In genomic region chr18:40553029-40553428, GRCh38 we compare ENCODE assay signal across 20 cellular contexts.
DNase-seq lines count a peak whose midpoint lies in the region; ATAC-seq, FAIRE-seq and TF ChIP-seq lines count a peak whose summit lies in the region.
"Had no signal": no experiment of that assay in that cellular context is flagged by ENCODE, and none has a peak within 500 bp of the region (broad histone marks: within the 10 kb centered on the region; RNA-seq: fewer than 3 reads in every experiment).

No MANE protein-coding gene starts in this region.

- H3K14ac ChIP-seq in H1 (ENCODE audit: insufficient read length) = no peak overlapping the region

- no peaks in the 10 kb centered on the region for H4K20me1 ChIP-seq in H1 (replicated peaks in 1 of 2; ENCODE audit: control insufficient read depth in 1 of 2, insufficient read depth in 2 of 2, low read length in 2 of 2)

- POLR2A ChIA-PET in H1 (lab: Charles Lee; ENCODE audit: partially characterized antibody) = no interaction called here

- no peak overlapping the region for H2BK20ac ChIP-seq in H1 (ENCODE audit: low read length)

- TF ChIP-seq POLR2A in H1 (IDR thresholded peaks at IDR 0.05; ENCODE audit: control extremely low read depth in 1 of 2, low read depth in 2 of 2, low read length in 2 of 2) (no peak), Peyer's patch (IDR thresholded peaks at IDR 0.05) (no peak)

- TF ChIP-seq RAD21 in H1 (IDR thresholded peaks at IDR 0.05 in 1 of 2, conservative IDR thresholded peaks at IDR 0.05 in 1 of 2; ENCODE audit: low read depth in 2 of 2, low read length in 2 of 2) = no peak

- no peak overlapping the region for H2BK5ac ChIP-seq in H1 (ENCODE audit: low read depth, low read length)

- H3K27ac ChIP-seq in RWPE2 (ENCODE audit: poor library complexity, severe bottlenecking) (no peak overlapping the region), H1 (ENCODE audit: low read depth, low read length) (no peak overlapping the region), left ventricle myocardium inferior (replicated peaks) (no peak overlapping the region), Peyer's patch (no peak overlapping the region)
- H3K27ac ChIP-seq: KMS-11 had no signal

- H3K4me1 ChIP-seq in RWPE2 (ENCODE audit: insufficient read depth, poor library complexity, severe bottlenecking) = peaks cover 7% of the 10 kb centered on the region
- H3K4me1 ChIP-seq in H1 (replicated peaks in 1 of 4; ENCODE audit: control insufficient read depth in 3 of 4, insufficient read depth in 4 of 4, low read length in 3 of 4) = no peaks in the 10 kb centered on the region
- no peaks in the 10 kb centered on the region for H3K4me1 ChIP-seq in neuron (ENCODE audit: insufficient read depth, low read length)
- H3K4me1 ChIP-seq in left ventricle myocardium inferior = no peaks in the 10 kb centered on the region
- no peaks in the 10 kb centered on the region for H3K4me1 ChIP-seq in Peyer's patch

- H4K5ac ChIP-seq in H1 (ENCODE audit: insufficient read length, low read depth, low read length) = no peak overlapping the region

- no peak overlapping the region for H3K9ac ChIP-seq in H1 (replicated peaks in 1 of 4; ENCODE audit: extremely low read depth in 1 of 4, low read depth in 3 of 4, low read length in 3 of 4)
- H3K9ac ChIP-seq: KMS-11 had no signal

- H2AFZ ChIP-seq in H1 (ENCODE audit: low read length) (peak overlapping the region; percentile 34; the same call in 1 of the 2 replicates), neuron (ENCODE audit: low read depth, low read length) (peak overlapping the region; percentile 45)

- H3K9me3 ChIP-seq in RWPE2 (ENCODE audit: severe bottlenecking) = no peaks in the 10 kb centered on the region
- H3K9me3 ChIP-seq in H1 (ENCODE audit: insufficient read depth in 2 of 2, low read depth in 1 of 2, low read length in 1 of 2) = no peaks in the 10 kb centered on the region
- no peaks in the 10 kb centered on the region for H3K9me3 ChIP-seq in neuron (ENCODE audit: low read length)
- H3K9me3 ChIP-seq in left ventricle myocardium inferior (replicated peaks) = no peaks in the 10 kb centered on the region
- no peaks in the 10 kb centered on the region for H3K9me3 ChIP-seq in Peyer's patch

- FAIRE-seq in H1 (lab: Jason Lieb, UNC) = no peak

- H3K18ac ChIP-seq in H1 (ENCODE audit: extremely low read depth, low read length) = no peak overlapping the region

- TF ChIP-seq EP300 in H1 (IDR thresholded peaks at IDR 0.05; ENCODE audit: borderline replicate concordance in 1 of 2, low read depth in 2 of 2, low read length in 2 of 2) = no peak

- H2BK120ac ChIP-seq in H1 (replicated peaks; ENCODE audit: low read depth, low read length) = no peak overlapping the region

- no peak overlapping the region for H4K91ac ChIP-seq in H1 (replicated peaks; ENCODE audit: insufficient read length, low read length)

- no peak overlapping the region for H4K8ac ChIP-seq in H1 (ENCODE audit: extremely low read depth, insufficient read depth, low read length)

- no peaks in the 10 kb centered on the region for H3K23me2 ChIP-seq in H1 (ENCODE audit: low read depth, low read length)

- TF ChIP-seq CTCF in RWPE2 (IDR thresholded peaks at IDR 0.05; ENCODE audit: poor library complexity, severe bottlenecking) (no peak), H1 (IDR thresholded peaks at IDR 0.05; ENCODE audit: control extremely low read depth in 1 of 3, insufficient read depth in 1 of 3, low read depth in 1 of 3, low read length in 3 of 3) (no peak), left ventricle myocardium inferior (IDR thresholded peaks at IDR 0.05; ENCODE audit: borderline replicate concordance) (no peak), Peyer's patch (IDR thresholded peaks at IDR 0.05) (no peak)

- no peaks in the 10 kb centered on the region for H3K36me3 ChIP-seq in RWPE2 (ENCODE audit: low read depth)
- H3K36me3 ChIP-seq in H1 (ENCODE audit: control insufficient read depth in 2 of 4, insufficient read depth in 4 of 4, low read length in 3 of 4) = no peaks in the 10 kb centered on the region
- H3K36me3 ChIP-seq in neuron (ENCODE audit: insufficient read depth, low read length) = no peaks in the 10 kb centered on the region
- no peaks in the 10 kb centered on the region for H3K36me3 ChIP-seq in left ventricle myocardium inferior
- H3K36me3 ChIP-seq in Peyer's patch = no peaks in the 10 kb centered on the region

- no peak overlapping the region for H2BK12ac ChIP-seq in H1 (ENCODE audit: low read depth, low read length)

- no peak overlapping the region for H3K4me3 ChIP-seq in RWPE2 (ENCODE audit: severe bottlenecking)
- H3K4me3 ChIP-seq in H1 (ENCODE audit: extremely low read depth in 1 of 4, insufficient read depth in 2 of 4, low read depth in 3 of 4, low read length in 4 of 4) = no peak overlapping the region
- no peak overlapping the region for H3K4me3 ChIP-seq in neuron (ENCODE audit: low read length)
- H3K4me3 ChIP-seq in left ventricle myocardium inferior = no peak overlapping the region
- H3K4me3 ChIP-seq in Peyer's patch = no peak overlapping the region

- H3K27me3 ChIP-seq in RWPE2 (ENCODE audit: insufficient read depth, poor library complexity, severe bottlenecking) (no peaks in the 10 kb centered on the region), H1 (replicated peaks in 1 of 4; ENCODE audit: control insufficient read depth in 3 of 4, extremely low read depth in 1 of 4, insufficient read depth in 3 of 4, low read length in 3 of 4) (no peaks in the 10 kb centered on the region), neuron (ENCODE audit: insufficient read depth, low read length) (no peaks in the 10 kb centered on the region), left ventricle myocardium inferior (ENCODE audit: low read depth) (no peaks in the 10 kb centered on the region), Peyer's patch (no peaks in the 10 kb centered on the region)

- no peak overlapping the region for H2BK15ac ChIP-seq in H1 (ENCODE audit: low read length)

- H3K4ac ChIP-seq in H1 (replicated peaks; ENCODE audit: insufficient read length, low read depth, low read length) = no peak overlapping the region

- intact Hi-C loops in left ventricle myocardium inferior (cut with micrococcal nuclease) = no loop called here

- CTCF ChIA-PET in H1 (lab: Charles Lee; ENCODE audit: partially characterized antibody) = no interaction called here

- no peaks in the 10 kb centered on the region for H3K79me1 ChIP-seq in H1 (ENCODE audit: low read depth, low read length)

- H3K79me2 ChIP-seq in H1 (ENCODE audit: control insufficient read depth in 1 of 2, insufficient read depth in 2 of 2, low read length in 2 of 2) = no peaks in the 10 kb centered on the region

- no peak overlapping the region for H3K4me2 ChIP-seq in H1 (ENCODE audit: insufficient read depth in 1 of 2, low read depth in 2 of 2, low read length in 2 of 2)
- H3K4me2 ChIP-seq: KMS-11 had no signal

- DNase-seq in HPDE6-E6E7 (ENCODE audit: extremely low spot score) (peak; percentile 3), RWPE2 (ENCODE audit: low spot score) (no peak), H1 (ENCODE audit: low read depth in 1 of 2, low spot score in 2 of 2) (no peak), left ventricle myocardium inferior (no peak), Peyer's patch (no peak)
- DNase-seq: ACHN; C1 segment of cervical spinal cord; CD8-positive, alpha-beta memory T cell; DMS79; H7; HFFc6; NCI-H1105; NCI-H2081 treated with DMSO at 0.1 percent for 48 hours; NCI-H345; NCI-H524 treated with DMSO at 0.1 percent for 48 hours; RPMI8226; SIG-M5 had no signal

- peak; percentile 42; the same call in 2 of the 3 replicates for ATAC-seq in RWPE2 (ENCODE audit: low read depth)
- ATAC-seq in GM18511 (IDR thresholded peaks at IDR 0.05; ENCODE audit: unreplicated experiment) = no peak

- no peak overlapping the region for H2AK5ac ChIP-seq in H1 (ENCODE audit: low read depth, low read length)

- H3K23ac ChIP-seq in H1 (ENCODE audit: insufficient read length) = no peak overlapping the region

- H3K56ac ChIP-seq in H1 (replicated peaks; ENCODE audit: insufficient read length, low read depth, low read length) = no peak overlapping the region

TF ChIP-seq in H1, 55 proteins besides CTCF, POLR2A, EP300 and RAD21:
- no peak for TF ChIP-seq ATF2 (IDR thresholded peaks at IDR 0.05; ENCODE audit: low read length)
- no peak for TF ChIP-seq TCF12 (IDR thresholded peaks at IDR 0.05; ENCODE audit: low read depth, low read length)
- no peak for TF ChIP-seq ATF3 (IDR thresholded peaks at IDR 0.05; ENCODE audit: insufficient read depth, low read depth, low read length)
- no peak for TF ChIP-seq RXRA (IDR thresholded peaks at IDR 0.05; ENCODE audit: insufficient read depth, low read depth, low read length)
TF ChIP-seq in H1: peak in this region for 0.
